ENCODE assay signal across 36 cellular contexts in genomic region chr3:30303770-30304169, GRCh38.
DNase-seq lines count a peak whose midpoint lies in the region; ATAC-seq, FAIRE-seq and TF ChIP-seq lines count a peak whose summit lies in the region.
"Had no signal": no experiment of that assay in that cellular context is flagged by ENCODE, and none has a peak within 500 bp of the region (broad histone marks: within the 10 kb centered on the region; RNA-seq: fewer than 3 reads in every experiment).

No MANE protein-coding gene starts in this region.

- no peak overlapping the region for H3K56ac ChIP-seq in IMR-90 (ENCODE audit: extremely low read depth, insufficient read depth, low read length)

- TF ChIP-seq CTCF in HepG2 (CRISPR knock-in tag; IDR thresholded peaks at IDR 0.05) (no peak), right lobe of liver (IDR thresholded peaks at IDR 0.05) (no peak), A549 (IDR thresholded peaks at IDR 0.05) (no peak), IMR-90 (conservative IDR thresholded peaks at IDR 0.05; ENCODE audit: low read depth, low read length) (no peak), endodermal cell (conservative IDR thresholded peaks at IDR 0.05) (no peak), WTC11 (IDR thresholded peaks at IDR 0.05) (no peak)

- no peak overlapping the region for H2BK20ac ChIP-seq in IMR-90 (ENCODE audit: low read depth, low read length)

- TF ChIP-seq POLR2A in HepG2 (IDR thresholded peaks at IDR 0.05; ENCODE audit: insufficient read depth in 1 of 2, low read depth in 2 of 2, low read length in 2 of 2) (no peak), right lobe of liver (IDR thresholded peaks at IDR 0.05) (no peak), A549 (IDR thresholded peaks at IDR 0.05; ENCODE audit: low read length) (no peak), IMR-90 (IDR thresholded peaks at IDR 0.05; ENCODE audit: low read depth, low read length) (no peak)

- H3K4me2 ChIP-seq in HepG2 (ENCODE audit: low read depth, low read length), result no peak overlapping the region
- H3K4me2 ChIP-seq in A549, result no peak overlapping the region
- no peak overlapping the region for H3K4me2 ChIP-seq in IMR-90 (ENCODE audit: low read depth, low read length)
- H3K4me2 ChIP-seq: BLaER1; BLaER1 treated with 17β-estradiol and CSF1 and Interleukin-3, amounts not matched to agents 10 nM and 100 nM had no signal

- H3K36me3 Mint-ChIP-seq in endodermal cell (ENCODE audit: low read depth) (no peaks in the 10 kb centered on the region), WTC11 (peaks cover 10% of the 10 kb centered on the region)
- H3K36me3 Mint-ChIP-seq: CD14-positive monocyte; CD4-positive, alpha-beta memory T cell; CD4-positive, CD25-positive, alpha-beta regulatory T cell; CD8-positive, alpha-beta T cell had no signal

- H3K9ac ChIP-seq in HepG2 (ENCODE audit: insufficient read depth, low read depth, low read length) (no peak overlapping the region), IMR-90 (ENCODE audit: low read depth, low read length) (no peak overlapping the region), endodermal cell (ENCODE audit: extremely low read depth, low read length, poor library complexity, severe bottlenecking) (no peak overlapping the region)
- H3K9ac ChIP-seq: BLaER1; BLaER1 treated with 17β-estradiol and CSF1 and Interleukin-3, amounts not matched to agents 10 nM and 100 nM had no signal

- H3K36me3 ChIP-seq in HepG2 (replicated peaks in 1 of 2; ENCODE audit: control insufficient read depth in 1 of 2, insufficient read depth in 2 of 2, low read length in 2 of 2), result no peaks in the 10 kb centered on the region
- no peaks in the 10 kb centered on the region for H3K36me3 ChIP-seq in right lobe of liver
- no peaks in the 10 kb centered on the region for H3K36me3 ChIP-seq in IMR-90 (ENCODE audit: control insufficient read depth, insufficient read depth, low read length)
- no peaks in the 10 kb centered on the region for H3K36me3 ChIP-seq in endodermal cell (ENCODE audit: control insufficient read depth, insufficient read depth, low read length)
- H3K36me3 ChIP-seq: BE2C; BLaER1; BLaER1 treated with 17β-estradiol and CSF1 and Interleukin-3, amounts not matched to agents 10 nM and 100 nM had no signal

- TF ChIP-seq RAD21 in HepG2 (CRISPR knock-in tag; IDR thresholded peaks at IDR 0.05) (no peak), A549 (conservative IDR thresholded peaks at IDR 0.05 in 1 of 2, IDR thresholded peaks at IDR 0.05 in 1 of 2) (no peak), IMR-90 (IDR thresholded peaks at IDR 0.05; ENCODE audit: low read length) (no peak)

- H3K27me3 ChIP-seq in HepG2 (ENCODE audit: control insufficient read depth in 1 of 2, insufficient read depth in 2 of 2, low read length in 2 of 2) (no peaks in the 10 kb centered on the region), right lobe of liver (no peaks in the 10 kb centered on the region), IMR-90 (ENCODE audit: control insufficient read depth, insufficient read depth, low read length) (no peaks in the 10 kb centered on the region), endodermal cell (ENCODE audit: control insufficient read depth, insufficient read depth, low read length, poor library complexity, severe bottlenecking) (no peaks in the 10 kb centered on the region)
- H3K27me3 ChIP-seq: BE2C; BLaER1; BLaER1 treated with 17β-estradiol and CSF1 and Interleukin-3, amounts not matched to agents 10 nM and 100 nM had no signal

- TF ChIP-seq EP300 in HepG2 (IDR thresholded peaks at IDR 0.05; ENCODE audit: low read depth in 2 of 2, low read length in 2 of 2), result no peak
- no peak for TF ChIP-seq EP300 in HepG2 (CRISPR knock-in tag; IDR thresholded peaks at IDR 0.05; ENCODE audit: borderline replicate concordance)
- TF ChIP-seq EP300 in A549 (IDR thresholded peaks at IDR 0.05), result no peak

- H2AK5ac ChIP-seq in IMR-90 (ENCODE audit: low read depth, low read length), result no peak overlapping the region

- H3K4me3 Mint-ChIP-seq in endodermal cell (no peak overlapping the region), WTC11 (no peak overlapping the region)
- H3K4me3 Mint-ChIP-seq: B cell; CD14-positive monocyte; CD4-positive, alpha-beta memory T cell; CD4-positive, alpha-beta T cell; CD4-positive, CD25-positive, alpha-beta regulatory T cell; CD8-positive, alpha-beta memory T cell; CD8-positive, alpha-beta T cell had no signal

- H4K91ac ChIP-seq in IMR-90 (ENCODE audit: insufficient read depth, low read depth, low read length), result no peak overlapping the region

- no peak overlapping the region for H4K5ac ChIP-seq in IMR-90 (ENCODE audit: low read depth, low read length)

- H3K9me3 Mint-ChIP-seq in endodermal cell (peaks cover 8% of the 10 kb centered on the region), WTC11 (peaks cover 17% of the 10 kb centered on the region)

- no peak overlapping the region for H3K14ac ChIP-seq in IMR-90 (replicated peaks; ENCODE audit: low read depth, low read length)

- H3K4me3 ChIP-seq in HepG2 (replicated peaks in 1 of 3; ENCODE audit: insufficient read depth in 1 of 3, low read depth in 2 of 3, low read length in 3 of 3), result no peak overlapping the region
- H3K4me3 ChIP-seq in right lobe of liver, result no peak overlapping the region
- H3K4me3 ChIP-seq in A549, result no peak overlapping the region
- H3K4me3 ChIP-seq in IMR-90 (ENCODE audit: insufficient read depth, low read depth, low read length), result no peak overlapping the region
- peak overlapping the region; percentile 0 for H3K4me3 ChIP-seq in endodermal cell (ENCODE audit: low read length)
- H3K4me3 ChIP-seq: BLaER1; BLaER1 treated with 17β-estradiol and CSF1 and Interleukin-3, amounts not matched to agents 10 nM and 100 nM had no signal

- no peak overlapping the region for H2BK5ac ChIP-seq in IMR-90 (ENCODE audit: low read depth, low read length, poor library complexity, severe bottlenecking)

- H2AFZ ChIP-seq in HepG2 (ENCODE audit: low read length), result no peak overlapping the region
- H2AFZ ChIP-seq in IMR-90 (replicated peaks; ENCODE audit: low read length, poor library complexity), result no peak overlapping the region

- no peak overlapping the region for H2BK15ac ChIP-seq in IMR-90 (ENCODE audit: low read depth, low read length)

- POLR2A ChIA-PET in HepG2 (lab: Yijun Ruan, JAX) (no interaction called here), A549 (lab: Yijun Ruan, JAX) (no interaction called here), IMR-90 (lab: Charles Lee; ENCODE audit: unreplicated experiment) (no interaction called here), WTC11 (lab: Charles Lee) (no interaction called here)

- FAIRE-seq in HepG2 (lab: Jason Lieb, UNC) (no peak), A549 (lab: Jason Lieb, UNC) (no peak)
- FAIRE-seq: A204.1, D721Med had no signal

- intact Hi-C loops in HepG2 (cut with micrococcal nuclease; ENCODE audit: unreplicated experiment) (no loop called here), right lobe of liver (cut with DNase I) (no loop called here), IMR-90 (cut with micrococcal nuclease) (no loop called here)

- H2BK120ac ChIP-seq in IMR-90 (ENCODE audit: low read depth, low read length), result no peak overlapping the region

- 97% methylated on average over 2 of the region's 2 CpGs for WGBS in HepG2 (ENCODE audit: low lambda C conversion rate)
- whole genome bisulfite sequencing in right lobe of liver (ENCODE audit: insufficient coverage, low coverage, low lambda C conversion rate, missing lambda C conversion rate), result 100% methylated on average over 1 of the region's 2 CpGs
- 100% methylated on average over 2 of the region's 2 CpGs for WGBS in A549 (ENCODE audit: missing lambda C conversion rate)
- 100% methylated on average over 2 of the region's 2 CpGs; no CpG with 5 or more reads in 1 of the 2 experiments for WGBS in IMR-90 (ENCODE audit: extremely low coverage in 2 of 2, insufficient read length in 1 of 2), 2 experiments
- WGBS in endodermal cell (ENCODE audit: insufficient coverage in 1 of 2, insufficient read length in 1 of 2), 2 experiments, result 92 to 100% methylated on average over 1 to 2 of the region's 2 CpGs

- BruUV-seq in HepG2 (replicated peaks; lab: Mats Ljungman, UMichigan) (no TSS peak), IMR-90 (replicated peaks; lab: Mats Ljungman, UMichigan) (no TSS peak)

- H3K9me3 ChIP-seq in HepG2 (ENCODE audit: low read length) (peaks cover 8% of the 10 kb centered on the region; the same call in 1 of the 2 replicates), right lobe of liver (no peaks in the 10 kb centered on the region), A549 (peaks cover 15% of the 10 kb centered on the region; the same call in 2 of the 3 replicates), IMR-90 (ENCODE audit: control insufficient read depth, insufficient read depth, low read length) (peaks cover 5% of the 10 kb centered on the region; the same call in 1 of the 2 replicates), endodermal cell (ENCODE audit: control insufficient read depth, low read length) (peaks cover 13% of the 10 kb centered on the region)
- H3K9me3 ChIP-seq: BE2C, BLaER1 had no signal

- H3K27me3 Mint-ChIP-seq in endodermal cell (ENCODE audit: insufficient read depth), result no peaks in the 10 kb centered on the region
- H3K27me3 Mint-ChIP-seq in WTC11 (ENCODE audit: low read depth), result peaks cover 3% of the 10 kb centered on the region; the same call in 1 of the 2 replicates
- H3K27me3 Mint-ChIP-seq: B cell; CD4-positive, alpha-beta T cell; CD4-positive, CD25-positive, alpha-beta regulatory T cell had no signal

- H3K23ac ChIP-seq in IMR-90 (ENCODE audit: low read depth, low read length), result no peak overlapping the region

- no peak overlapping the region for H4K8ac ChIP-seq in IMR-90 (ENCODE audit: low read depth in 2 of 2, low read length in 2 of 2)

- CTCF ChIA-PET in HepG2 (lab: Yijun Ruan, JAX; ENCODE audit: low intra/inter-chr PET ratio, low total read pairs), result no interaction called here
- CTCF ChIA-PET in A549 (lab: Yijun Ruan, JAX), result no interaction called here
- CTCF ChIA-PET in IMR-90 (lab: Yijun Ruan, JAX), result no interaction called here
- CTCF ChIA-PET in WTC11 (lab: Charles Lee), result no interaction called here

- no peak overlapping the region for H2AK9ac ChIP-seq in IMR-90 (replicated peaks; ENCODE audit: low read depth, low read length, poor library complexity)

- no peaks in the 10 kb centered on the region for H3K79me2 ChIP-seq in HepG2 (ENCODE audit: insufficient read depth, low read length)

- H3K4me1 ChIP-seq in HepG2 (ENCODE audit: insufficient read depth, low read length) (peaks cover 29% of the 10 kb centered on the region), right lobe of liver (peaks cover 0 to 13% (median 4%) of the 10 kb centered on the region in 4 donors), A549 (peaks cover 12% of the 10 kb centered on the region; the same call in 1 of the 3 replicates), IMR-90 (ENCODE audit: control insufficient read depth, insufficient read depth, low read length) (peaks cover 7% of the 10 kb centered on the region), endodermal cell (ENCODE audit: control insufficient read depth, insufficient read depth, low read length) (no peaks in the 10 kb centered on the region)
- H3K4me1 ChIP-seq: BE2C, BLaER1 had no signal

- no peaks in the 10 kb centered on the region for H3K79me1 ChIP-seq in IMR-90 (ENCODE audit: low read depth in 1 of 2, low read length in 2 of 2)

- no peaks in the 10 kb centered on the region for H3K9me1 ChIP-seq in IMR-90 (ENCODE audit: insufficient read depth, low read length)

- H3K27ac Mint-ChIP-seq in endodermal cell (no peak overlapping the region), WTC11 (no peak overlapping the region)
- H3K27ac Mint-ChIP-seq: B cell; CD14-positive monocyte; CD4-positive, alpha-beta memory T cell; CD4-positive, alpha-beta T cell; CD4-positive, CD25-positive, alpha-beta regulatory T cell; CD8-positive, alpha-beta memory T cell; CD8-positive, alpha-beta T cell had no signal

- H3K18ac ChIP-seq in IMR-90 (ENCODE audit: low read depth, low read length), result no peak overlapping the region

- DNase-seq in HepG2 (ENCODE audit: low spot score) (no peak), right lobe of liver (no peak), A549 (ENCODE audit: low read depth in 1 of 2, low spot score in 1 of 2) (no peak), IMR-90 (no peak), endodermal cell (no peak), WTC11 (ENCODE audit: low spot score) (no peak), HUDEP-2 (lab: John Stamatoyannopoulos, UW; ENCODE audit: unreplicated experiment in 76 of 76) (no peak)
- no peak for DNase-seq in stimulated activated CD4-positive, alpha-beta T cell treated with anti-CD3 and anti-CD28 coated beads, Interleukin-4, amount 100 ng/mL, for 24 hours
- DNase-seq: 8988T; ACHN; AML-193; BE2C; C1 segment of cervical spinal cord; Caco-2; Calu3; CD4-positive, alpha-beta memory T cell; CD4-positive, alpha-beta T cell; CD4-positive, CD25-positive, alpha-beta regulatory T cell; CD8-positive, alpha-beta memory T cell; CD8-positive, alpha-beta T cell; COR-L47; DMS 273 treated with DMSO at 0.1 percent for 48 hours; DMS153; DMS53; DMS79; DMS79 treated with DMSO at 0.1 percent for 48 hours; DND-41; EL had no signal

- ATAC-seq in HepG2, result no peak
- ATAC-seq in right lobe of liver, result no peak
- ATAC-seq in A549, result no peak
- ATAC-seq in IMR-90 (ENCODE audit: low read depth), result no peak
- ATAC-seq in WTC11, result no peak
- ATAC-seq: CD8-positive, alpha-beta T cell had no signal

- H4K20me1 ChIP-seq in HepG2 (ENCODE audit: insufficient read depth, low read length), result no peaks in the 10 kb centered on the region
- H4K20me1 ChIP-seq in IMR-90 (ENCODE audit: insufficient read depth, low read length), result no peaks in the 10 kb centered on the region
- H4K20me1 ChIP-seq: BLaER1; BLaER1 treated with 17β-estradiol and CSF1 and Interleukin-3, amounts not matched to agents 10 nM and 100 nM had no signal

- dilution Hi-C loops in IMR-90 (cut with HindIII; ENCODE audit: low sequenced_read_pairs, unreplicated experiment), result no loop called here

- H3K4me1 Mint-ChIP-seq in endodermal cell, result peaks cover 5% of the 10 kb centered on the region
- H3K4me1 Mint-ChIP-seq in WTC11, result no peaks in the 10 kb centered on the region; the same call in 1 of the 2 replicates
- H3K4me1 Mint-ChIP-seq: B cell; CD8-positive, alpha-beta memory T cell had no signal

- no peak overlapping the region for H3K27ac ChIP-seq in HepG2 (ENCODE audit: extremely low read length, insufficient read depth, low read length)
- no peak overlapping the region for H3K27ac ChIP-seq in right lobe of liver
- H3K27ac ChIP-seq in A549, result no peak overlapping the region
- no peak overlapping the region for H3K27ac ChIP-seq in IMR-90 (ENCODE audit: insufficient read depth, low read length)
- no peak overlapping the region for H3K27ac ChIP-seq in endodermal cell (ENCODE audit: low read depth, low read length)
- H3K27ac ChIP-seq: 22Rv1; BLaER1; BLaER1 treated with 17β-estradiol and CSF1 and Interleukin-3, amounts not matched to agents 10 nM and 100 nM; C4-2B had no signal

- H3K4ac ChIP-seq in IMR-90 (ENCODE audit: low read depth, low read length), result no peak overlapping the region

- in situ Hi-C loops in HepG2 (cut with HindIII; ENCODE audit: extremely low pct_ligation_motif_present, low pct_unique_long_range_greater_than_20kb), result no loop called here
- in situ Hi-C loops in IMR-90 (cut with MboI; ENCODE audit: low sequenced_read_pairs), result no loop called here
